Comparison of ENCODE assay signal across 1 cellular context in genomic region chr6:118625833-118626232, GRCh38.
TF ChIP-seq lines count a peak whose summit lies in the region.

No MANE protein-coding gene starts in this region.

TF ChIP-seq in K562, 482 proteins besides CTCF, POLR2A, EP300 and RAD21:
- TF ChIP-seq CBX3 (IDR thresholded peaks at IDR 0.05; ENCODE audit: borderline replicate concordance in 1 of 2, low read length in 2 of 2) (peak in 1 of 2 experiments; percentile 96; a peak in 2 of 3 replicates), SUPT5H (IDR thresholded peaks at IDR 0.05) (no peak), TRIM28 (IDR thresholded peaks at IDR 0.05) (peak; percentile 59; the same call in 1 of the 2 replicates), CBX1 (IDR thresholded peaks at IDR 0.05; ENCODE audit: low read depth) (0 out of 2 replicates have a peak, but pooled peaks have one; percentile 63), ZNF507 (tag; conservative IDR thresholded peaks at IDR 0.05) (no peak), ZNF280A (IDR thresholded peaks at IDR 0.05; ENCODE audit: low read depth, partially characterized antibody) (peak; percentile 33), FOXM1 (IDR thresholded peaks at IDR 0.05; ENCODE audit: low read depth) (no peak), FOXM1 (CRISPR knock-in tag; IDR thresholded peaks at IDR 0.05; ENCODE audit: low read depth) (no peak), ID3 (CRISPR knock-in tag; IDR thresholded peaks at IDR 0.05) (no peak), ID3 (tag; IDR thresholded peaks at IDR 0.05) (no peak), ZNF23 (CRISPR knock-in tag; IDR thresholded peaks at IDR 0.05) (no peak), MED1 (CRISPR knock-in tag; IDR thresholded peaks at IDR 0.05; ENCODE audit: borderline replicate concordance) (no peak), CBX5 (IDR thresholded peaks at IDR 0.05; ENCODE audit: borderline replicate concordance, low read depth) (peak; percentile 89; the same call in 1 of the 2 replicates), RBM25 (IDR thresholded peaks at IDR 0.05; ENCODE audit: low read depth, low read length, severe bottlenecking) (no peak)
